Comparison of ENCODE assay signal across 8 cellular contexts in the genomic region with DNA sequence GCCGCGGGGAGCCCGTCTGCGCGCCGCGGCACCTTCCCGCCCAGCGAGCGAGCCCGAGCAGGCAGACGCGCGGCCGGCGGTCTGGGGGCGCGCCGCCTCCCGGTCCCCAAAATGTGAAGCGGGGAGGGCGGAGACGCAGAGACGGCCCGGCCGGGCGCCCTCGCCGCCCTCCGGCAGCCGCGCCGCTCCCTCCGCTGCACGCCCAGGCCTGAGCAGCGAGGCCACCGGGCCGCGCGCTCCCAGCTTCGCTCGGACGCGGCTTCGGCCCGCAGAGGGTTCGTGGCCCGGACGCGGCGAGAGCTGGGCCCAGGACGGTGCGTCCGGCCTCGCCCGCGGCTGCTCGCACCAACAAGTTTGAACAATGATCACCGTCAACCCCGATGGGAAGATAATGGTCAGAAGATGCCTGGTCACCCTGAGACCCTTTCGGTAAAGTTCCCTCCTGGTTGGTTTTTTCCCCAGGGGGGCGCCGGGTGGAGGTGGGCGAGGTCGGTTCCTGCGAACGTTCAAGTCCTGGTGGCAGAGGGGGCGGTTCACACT. TPM values are rescaled to one million over a fixed set of nuclear protein-coding genes. Genes with fewer than 3 reads are reported as not detected.
DNase-seq lines count a peak whose midpoint lies in the region; ATAC-seq and TF ChIP-seq lines count a peak whose summit lies in the region.

No MANE protein-coding gene starts in this region.

- no peak for ATAC-seq in central memory CD8-positive, alpha-beta T cell (replicated peaks; ENCODE audit: extremely low read depth, poor library complexity, severe bottlenecking)
- ATAC-seq in HG03378 (IDR thresholded peaks at IDR 0.05; ENCODE audit: unreplicated experiment) (no peak), HG03521 (IDR thresholded peaks at IDR 0.05; ENCODE audit: unreplicated experiment) (no peak)

- H3K79me2 ChIP-seq in osteoblast (ENCODE audit: insufficient read depth, low read length) = no peaks in the 10 kb centered on the region

- no peaks in the 10 kb centered on the region for H3K36me3 ChIP-seq in osteoblast (ENCODE audit: insufficient read depth, low read length)

- no peaks in the 10 kb centered on the region for H3K9me3 ChIP-seq in osteoblast (ENCODE audit: low read depth, low read length)

- DNase-seq in EH (ENCODE audit: low read depth) (peak; percentile 14), M059J (ENCODE audit: low read depth) (peak; percentile 36), osteoblast (ENCODE audit: insufficient read length, low spot score, missing footprints) (peak; percentile 83), CD14-positive monocyte (ENCODE audit: low spot score) (no peak)
- no peak for DNase-seq in central memory CD8-positive, alpha-beta T cell (ENCODE audit: low spot score in 2 of 2)
- no peak for DNase-seq in effector CD4-positive, alpha-beta T cell

- H3K4me3 Mint-ChIP-seq in central memory CD8-positive, alpha-beta T cell = peak overlapping the region; percentile 20
- peak overlapping the region in 1 of 2 donors; percentile 76 for H3K4me3 Mint-ChIP-seq in CD14-positive monocyte

- peaks cover 28% of the 10 kb centered on the region for H3K27me3 ChIP-seq in osteoblast (ENCODE audit: insufficient read depth, low read length)

- intact Hi-C loops in CD14-positive monocyte (cut with micrococcal nuclease) = loop anchor here in 1 of 2 donors (5.0 kb wide), 2 partner anchors 199 to 379 kb away; no protein-coding TSS in a partner anchor

- H3K27ac Mint-ChIP-seq in central memory CD8-positive, alpha-beta T cell (ENCODE audit: low read depth) = no peak overlapping the region
- no peak overlapping the region for H3K27ac Mint-ChIP-seq in CD14-positive monocyte

- H3K4me1 Mint-ChIP-seq in central memory CD8-positive, alpha-beta T cell = peaks cover 5% of the 10 kb centered on the region
- H3K4me1 Mint-ChIP-seq in CD14-positive monocyte = peaks cover 12% of the 10 kb centered on the region

- no peaks in the 10 kb centered on the region for H3K9me3 Mint-ChIP-seq in central memory CD8-positive, alpha-beta T cell
- peaks cover 0 to 7% (median 3%) of the 10 kb centered on the region in 7 donors for H3K9me3 Mint-ChIP-seq in CD14-positive monocyte

- H3K27me3 Mint-ChIP-seq in central memory CD8-positive, alpha-beta T cell = peaks cover 58% of the 10 kb centered on the region
- H3K27me3 Mint-ChIP-seq in CD14-positive monocyte (ENCODE audit: low read depth in 3 of 3) = peaks cover 40 to 71% (median 47%) of the 10 kb centered on the region in 3 donors

- no peak for TF ChIP-seq CTCF in osteoblast (IDR thresholded peaks at IDR 0.05; ENCODE audit: extremely low read depth, low read depth, low read length)
- TF ChIP-seq CTCF in CD14-positive monocyte (IDR thresholded peaks at IDR 0.05) = no peak

- peak overlapping the region; percentile 28 for H3K4me3 ChIP-seq in osteoblast (ENCODE audit: insufficient read depth, low read length)

- no peak overlapping the region for H2AFZ ChIP-seq in osteoblast (ENCODE audit: low read length)

- no peak overlapping the region for H3K4me2 ChIP-seq in osteoblast (ENCODE audit: insufficient read depth, low read length)

- H3K36me3 Mint-ChIP-seq in central memory CD8-positive, alpha-beta T cell (ENCODE audit: insufficient read depth) = no peaks in the 10 kb centered on the region
- peaks cover 2 to 3% of the 10 kb centered on the region in 2 donors for H3K36me3 Mint-ChIP-seq in CD14-positive monocyte

- H4K20me1 ChIP-seq in osteoblast (ENCODE audit: insufficient read depth, low read length) = peaks cover 5% of the 10 kb centered on the region

- H3K27ac ChIP-seq in osteoblast (ENCODE audit: low read depth, low read length) = no peak overlapping the region

- peaks cover 28% of the 10 kb centered on the region for H3K4me1 ChIP-seq in osteoblast (ENCODE audit: insufficient read depth, low read length)

RNA-seq across cellular contexts. Expression of gene MGAT5B, which starts 0.5 kb away (rescaled TPM):
- total RNA-seq in M059J (2014; rRNA removed; shearing (Covaris generic)) = 6.5 and 11.8 TPM in 2 replicates
- 0.36 and 0.59 TPM in 2 replicates for total RNA-seq in osteoblast
- not detected for polyA plus RNA-seq in CD14-positive monocyte

Comparison
In these comparisons a context has a peak if more than half of its experiments do, and no peak if none do; other contexts are left out.
1. DNase-seq: peak in EH (single experiment), M059J (single experiment) and osteoblast (single experiment); none in central memory CD8-positive, alpha-beta T cell (0 of 2), effector CD4-positive, alpha-beta T cell (single experiment) and CD14-positive monocyte (single experiment).